24 cellular contexts compared by ENCODE assay signal in the genomic region with DNA sequence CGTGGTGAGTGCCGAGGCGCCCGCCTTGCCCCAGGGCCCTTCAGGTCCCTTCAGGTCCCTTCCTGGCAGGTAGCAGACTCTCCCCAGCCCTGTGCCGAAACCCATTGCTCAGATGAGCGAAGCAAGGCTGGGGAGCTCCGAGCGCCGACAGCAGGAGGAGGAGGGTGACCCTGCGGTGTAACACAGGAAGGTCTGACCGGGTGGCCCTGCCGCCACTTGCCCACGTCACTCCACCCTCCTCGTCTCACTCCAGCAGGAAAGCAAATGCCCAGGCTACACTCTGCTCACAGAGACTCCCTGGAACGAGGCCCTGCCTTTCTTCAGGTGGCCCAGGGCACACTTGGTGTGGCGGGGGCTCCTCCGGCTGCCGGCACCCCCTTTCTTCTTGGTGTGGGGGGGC.
"Had no signal": no experiment of that assay in that cellular context is flagged by ENCODE, and none has a peak within 500 bp of the region (broad histone marks: within the 10 kb centered on the region; RNA-seq: fewer than 3 reads in every experiment).

No MANE protein-coding gene starts in this region.

- H3K27ac ChIP-seq: esophagus muscularis mucosa, parathyroid adenoma, stomach, transverse colon had no signal

- H3K9ac ChIP-seq: parathyroid adenoma had no signal

- ATAC-seq: right cardiac atrium had no signal

- H3K4me3 ChIP-seq: dorsolateral prefrontal cortex, esophagus muscularis mucosa, stomach, transverse colon had no signal

- H3K27ac Mint-ChIP-seq: activated CD4-positive, alpha-beta memory T cell treated with anti-CD3 and anti-CD28 coated beads for 36 hours; activated naive CD4-positive, alpha-beta T cell treated with anti-CD3 and anti-CD28 coated beads, Interleukin-2, amount 10 ng/mL, durations not matched to agents 7 days and 5 days; stimulated activated memory B cell treated with anti-CD40 and anti-IgM and Interleukin-4, amounts not matched to agents 10 μg/mL and 1 μg/mL and 100 μg/mL, for 72 hours; T-helper 1 cell treated with Interleukin-12 subunit alpha and Interleukin-12 subunit beta and Interleukin-4 antibody, amounts not matched to agents 30 μg/mL and 1 μg/mL, for 36 hours had no signal

- H3K4me1 ChIP-seq: parathyroid adenoma, transverse colon had no signal

- H3K9me3 Mint-ChIP-seq: activated CD4-positive, alpha-beta memory T cell treated with anti-CD3 and anti-CD28 coated beads for 36 hours; activated naive CD4-positive, alpha-beta T cell treated with anti-CD3 and anti-CD28 coated beads, Interleukin-2, amount 10 ng/mL, durations not matched to agents 7 days and 5 days; brain; nephron progenitor cell; stimulated activated memory B cell treated with anti-CD40 and anti-IgM and Interleukin-4, amounts not matched to agents 10 μg/mL and 1 μg/mL and 100 μg/mL, for 72 hours; T-helper 1 cell treated with Interleukin-12 subunit alpha and Interleukin-12 subunit beta and Interleukin-4 antibody, amounts not matched to agents 30 μg/mL and 1 μg/mL, for 36 hours had no signal

- H3K27me3 Mint-ChIP-seq: activated CD4-positive, alpha-beta memory T cell treated with anti-CD3 and anti-CD28 coated beads for 36 hours; brain had no signal

- H3K79me2 ChIP-seq: parathyroid adenoma had no signal

- H3K27me3 ChIP-seq: dorsolateral prefrontal cortex, esophagus muscularis mucosa, stomach, transverse colon had no signal

- H3K36me3 Mint-ChIP-seq: activated CD4-positive, alpha-beta memory T cell treated with anti-CD3 and anti-CD28 coated beads for 36 hours; activated naive CD4-positive, alpha-beta T cell treated with anti-CD3 and anti-CD28 coated beads, Interleukin-2, amount 10 ng/mL, durations not matched to agents 7 days and 5 days; stimulated activated memory B cell treated with anti-CD40 and anti-IgM and Interleukin-4, amounts not matched to agents 10 μg/mL and 1 μg/mL and 100 μg/mL, for 72 hours had no signal

- DNase-seq: activated CD4-positive, alpha-beta memory T cell treated with anti-CD3 and anti-CD28 coated beads for 36 hours; activated CD4-positive, alpha-beta T cell treated with anti-CD3 and anti-CD28 coated beads for 4 hours; activated CD4-positive, CD25-positive, alpha-beta regulatory T cell; activated effector memory CD4-positive, alpha-beta T cell treated with Interleukin-2 at 50 U/mL for 16 hours; activated naive CD4-positive, alpha-beta T cell treated with anti-CD3 and anti-CD28 coated beads, Interleukin-2, amount 10 ng/mL, durations not matched to agents 7 days and 5 days; activated T-cell treated with anti-CD3 and anti-CD28 coated beads, Interleukin-2, amount 50 U/mL, for 48 hours; anterior cingulate cortex; central memory CD4-positive, alpha-beta T cell; dorsolateral prefrontal cortex; hypothalamus; midbrain; nephron progenitor cell; nucleus accumbens; right cardiac atrium; stimulated activated CD4-positive, alpha-beta T cell treated with anti-CD3 and anti-CD28 coated beads, Interleukin-12 subunit alpha, Interleukin-12 subunit beta, amount 100 ng/mL, for 4 hours; stimulated activated CD4-positive, alpha-beta T cell treated with anti-CD3 and anti-CD28 coated beads, Interleukin-4, amount 100 ng/mL, for 4 hours; stomach; T1000; transverse colon had no signal

- H2AFZ ChIP-seq: parathyroid adenoma had no signal

- H3K4me3 Mint-ChIP-seq: activated CD4-positive, alpha-beta memory T cell treated with anti-CD3 and anti-CD28 coated beads for 36 hours; activated naive CD4-positive, alpha-beta T cell treated with anti-CD3 and anti-CD28 coated beads, Interleukin-2, amount 10 ng/mL, durations not matched to agents 7 days and 5 days; brain; nephron progenitor cell; stimulated activated memory B cell treated with anti-CD40 and anti-IgM and Interleukin-4, amounts not matched to agents 10 μg/mL and 1 μg/mL and 100 μg/mL, for 72 hours; T-helper 1 cell treated with Interleukin-12 subunit alpha and Interleukin-12 subunit beta and Interleukin-4 antibody, amounts not matched to agents 30 μg/mL and 1 μg/mL, for 36 hours had no signal

- H3K36me3 ChIP-seq: transverse colon had no signal

- H3K9me3 ChIP-seq: esophagus muscularis mucosa, stomach, transverse colon had no signal
